Comparison of ENCODE assay signal across 28 cellular contexts in genomic region chr2:219472629-219473187, GRCh38. TPM values are rescaled to one million over a fixed set of nuclear protein-coding genes. Genes with fewer than 3 reads are reported as not detected.
"Had no signal": no experiment of that assay in that cellular context is flagged by ENCODE, and none has a peak within 500 bp of the region (broad histone marks: within the 10 kb centered on the region; RNA-seq: fewer than 3 reads in every experiment).

No MANE protein-coding gene starts in this region.

- H3K36me3 ChIP-seq: thyroid gland, upper lobe of left lung, uterus had no signal

- H3K9ac ChIP-seq: parathyroid adenoma had no signal

- H3K27me3 ChIP-seq: heart left ventricle, right atrium auricular region, thyroid gland, uterus had no signal

- H3K4me3 Mint-ChIP-seq: endodermal cell, naive B cell, nephron had no signal

- H3K79me2 ChIP-seq: parathyroid adenoma had no signal

- H3K27ac ChIP-seq: parathyroid adenoma, thyroid gland, upper lobe of left lung, uterus had no signal

- H3K9me3 Mint-ChIP-seq: endodermal cell, naive B cell, nephron had no signal

- H3K9me3 ChIP-seq: heart left ventricle, right atrium auricular region, stomach, thyroid gland, upper lobe of left lung, uterus had no signal

- FAIRE-seq: colon, endothelial cell of umbilical vein, small intestine had no signal

- DNase-seq: effector CD4-positive, alpha-beta T cell; endodermal cell; erythroblast; foreskin melanocyte; hippocampal formation; left colon; left ventricle myocardium superior; mesenchymal stem cell; midbrain; naive B cell; small intestine; stimulated activated CD4-positive, alpha-beta T cell treated with anti-CD3 and anti-CD28 coated beads, Interleukin-12 subunit alpha, Interleukin-12 subunit beta, amount 100 ng/mL, for 4 hours; stimulated activated naive CD4-positive, alpha-beta T cell; stomach; thyroid gland; uterus had no signal

- H2AFZ ChIP-seq: parathyroid adenoma had no signal

- H3K36me3 Mint-ChIP-seq: naive B cell had no signal

- H3K4me3 ChIP-seq: heart left ventricle, lung, right atrium auricular region, stomach, thyroid gland, upper lobe of left lung, uterus had no signal

- H3K27ac Mint-ChIP-seq: endodermal cell, naive B cell, nephron had no signal

RNA-seq across cellular contexts. Expression of gene ASIC4, which starts 41.6 kb away (rescaled TPM):
- total RNA-seq: dermis microvascular lymphatic vessel endothelial cell, endothelial cell of umbilical vein, glomerular endothelial cell, kidney epithelial cell, left colon, left ventricle myocardium superior, pulmonary artery endothelial cell, right atrium auricular region, thyroid gland had no signal
- polyA plus RNA-seq: endothelial cell of umbilical vein, stomach had no signal

RNA-seq across cellular contexts. Expression of gene DES, which starts 54.5 kb away (rescaled TPM):
- total RNA-seq: dermis microvascular lymphatic vessel endothelial cell, endothelial cell of umbilical vein, glomerular endothelial cell, pulmonary artery endothelial cell had no signal
- polyA plus RNA-seq: endothelial cell of umbilical vein had no signal
